2 cellular contexts compared by ENCODE assay signal in genomic region chr2:239372835-239373234, GRCh38.
TF ChIP-seq lines count a peak whose summit lies in the region.

No MANE protein-coding gene starts in this region.

TF ChIP-seq in HepG2, 621 proteins besides CTCF, POLR2A, EP300 and RAD21:
- TF ChIP-seq MNT (IDR thresholded peaks at IDR 0.05) (peak; percentile 63; the same call in 1 of the 2 replicates), SUZ12 (IDR thresholded peaks at IDR 0.05; ENCODE audit: low read depth, low read length) (no peak), PBX2 (CRISPR knock-in tag; IDR thresholded peaks at IDR 0.05) (no peak), ZSCAN21 (CRISPR knock-in tag; IDR thresholded peaks at IDR 0.05; ENCODE audit: borderline replicate concordance) (no peak)
TF ChIP-seq in HepG2: peak in this region for 1.

TF ChIP-seq in GM23338, 12 proteins besides CTCF, POLR2A, EP300 and RAD21:
- TF ChIP-seq REST (IDR thresholded peaks at IDR 0.05; ENCODE audit: unreplicated experiment) (no peak), NANOG (IDR thresholded peaks at IDR 0.05; ENCODE audit: borderline replicate concordance) (no peak), POLR2AphosphoS5 (IDR thresholded peaks at IDR 0.05; ENCODE audit: low read depth) (no peak), ZNF462 (CRISPR knock-in tag; IDR thresholded peaks at IDR 0.05) (no peak), CREB1 (CRISPR knock-in tag; IDR thresholded peaks at IDR 0.05; ENCODE audit: low read depth) (no peak), ZNF331 (CRISPR knock-in tag; IDR thresholded peaks at IDR 0.05; ENCODE audit: low read depth) (no peak), ETS1 (IDR thresholded peaks at IDR 0.05) (no peak), EZH2 (IDR thresholded peaks at IDR 0.05; ENCODE audit: low read depth, unreplicated experiment) (no peak), ZNF114 (CRISPR knock-in tag; IDR thresholded peaks at IDR 0.05) (no peak), EZH2phosphoT487 (IDR thresholded peaks at IDR 0.05; ENCODE audit: unreplicated experiment) (no peak), STAT1 (IDR thresholded peaks at IDR 0.05; ENCODE audit: unreplicated experiment) (no peak)
